Comparison of ENCODE assay signal across 12 cellular contexts in the genomic region with DNA sequence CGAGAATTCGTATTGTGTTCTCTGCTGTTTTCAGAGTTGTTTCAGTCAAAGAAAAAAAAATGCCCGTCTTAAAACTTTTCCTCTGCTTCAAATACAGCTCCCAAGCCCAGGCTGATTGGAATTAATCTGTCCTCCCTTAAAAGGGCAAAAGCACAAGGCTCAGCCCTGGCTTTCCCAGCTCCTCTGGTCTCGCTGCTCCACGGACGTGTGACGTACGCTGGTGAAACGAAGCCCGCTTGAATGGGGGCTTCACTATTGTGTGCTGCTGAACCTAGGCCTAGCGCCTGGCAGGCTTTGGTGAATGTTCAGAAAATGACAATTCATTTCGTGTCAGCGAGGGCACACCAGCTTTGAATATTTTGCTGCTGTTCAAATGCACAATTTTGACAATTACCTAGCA. TPM values are rescaled to one million over a fixed set of nuclear protein-coding genes. Genes with fewer than 3 reads are reported as not detected.
DNase-seq lines count a peak whose midpoint lies in the region; ATAC-seq, FAIRE-seq and TF ChIP-seq lines count a peak whose summit lies in the region.
"Had no signal": no experiment of that assay in that cellular context is flagged by ENCODE, and none has a peak within 500 bp of the region (broad histone marks: within the 10 kb centered on the region; RNA-seq: fewer than 3 reads in every experiment).

No MANE protein-coding gene starts in this region.

- no peak for ATAC-seq in CD4-positive, CD25-positive, alpha-beta regulatory T cell (ENCODE audit: low read depth in 2 of 2)
- ATAC-seq in HG02571 (IDR thresholded peaks at IDR 0.05; ENCODE audit: unreplicated experiment) (no peak), GM21786 (IDR thresholded peaks at IDR 0.05; ENCODE audit: unreplicated experiment) (no peak), GM21576 (IDR thresholded peaks at IDR 0.05; ENCODE audit: unreplicated experiment) (no peak)

- H3K9me3 Mint-ChIP-seq in CD4-positive, CD25-positive, alpha-beta regulatory T cell, result peaks cover 0 to 51% (median 22%) of the 10 kb centered on the region in 7 donors
- H3K9me3 Mint-ChIP-seq in activated naive CD8-positive, alpha-beta T cell treated with anti-CD3 and anti-CD28 coated beads for 36 hours, result peaks cover 36% of the 10 kb centered on the region

- no peaks in the 10 kb centered on the region for H3K27me3 ChIP-seq in CD4-positive, CD25-positive, alpha-beta regulatory T cell (ENCODE audit: control insufficient read depth, insufficient read depth, low read length)
- H3K27me3 ChIP-seq: brain microvascular endothelial cell had no signal

- peaks cover 4% of the 10 kb centered on the region for H3K27me3 Mint-ChIP-seq in CD4-positive, CD25-positive, alpha-beta regulatory T cell
- peaks cover 19% of the 10 kb centered on the region for H3K27me3 Mint-ChIP-seq in activated naive CD8-positive, alpha-beta T cell treated with anti-CD3 and anti-CD28 coated beads for 36 hours

- TF ChIP-seq CTCF in kidney (IDR thresholded peaks at IDR 0.05; ENCODE audit: borderline replicate concordance, extremely low read depth, insufficient read depth), result no peak

- peaks cover 7 to 56% of the 10 kb centered on the region in 2 experiments for H3K9me3 ChIP-seq in CD4-positive, CD25-positive, alpha-beta regulatory T cell (ENCODE audit: control insufficient read depth in 2 of 2, low read length in 2 of 2)
- peaks cover 0 to 9% of the 10 kb centered on the region in 2 donors for H3K9me3 ChIP-seq in kidney (ENCODE audit: control insufficient read depth in 1 of 2, low read length in 2 of 2)

- no peak overlapping the region for H3K4me3 ChIP-seq in CD4-positive, CD25-positive, alpha-beta regulatory T cell (ENCODE audit: low read depth, low read length)
- H3K4me3 ChIP-seq in kidney (ENCODE audit: low read length in 2 of 2), result peak overlapping the region; percentile 49 to 82
- H3K4me3 ChIP-seq in skeletal muscle cell (ENCODE audit: low read depth, low read length), result peak overlapping the region; percentile 53

- intact Hi-C loops in kidney (cut with DNase I), result no loop called here

- FAIRE-seq in kidney (lab: Jason Lieb, UNC), result no peak
- FAIRE-seq: D721Med had no signal

- H3K36me3 Mint-ChIP-seq in CD4-positive, CD25-positive, alpha-beta regulatory T cell, result peaks cover 9% of the 10 kb centered on the region
- H3K36me3 Mint-ChIP-seq in activated naive CD8-positive, alpha-beta T cell treated with anti-CD3 and anti-CD28 coated beads for 36 hours, result peaks cover 57% of the 10 kb centered on the region

- no peaks in the 10 kb centered on the region for H3K36me3 ChIP-seq in CD4-positive, CD25-positive, alpha-beta regulatory T cell (ENCODE audit: control insufficient read depth, insufficient read depth, low read length)
- no peaks in the 10 kb centered on the region for H3K36me3 ChIP-seq in kidney (ENCODE audit: control insufficient read depth in 1 of 2, insufficient read depth in 2 of 2, low read length in 2 of 2)
- H3K36me3 ChIP-seq: brain microvascular endothelial cell had no signal

- H3K9ac ChIP-seq in kidney (ENCODE audit: low read length in 2 of 2), result peak overlapping the region in 1 of 2 donors; percentile 84

- H3K4me3 Mint-ChIP-seq in CD4-positive, CD25-positive, alpha-beta regulatory T cell, result peak overlapping the region in 3 of 4 donors; percentile 71 to 91 (median 81)
- peak overlapping the region; percentile 78 for H3K4me3 Mint-ChIP-seq in activated naive CD8-positive, alpha-beta T cell treated with anti-CD3 and anti-CD28 coated beads for 36 hours

- peaks cover 4% of the 10 kb centered on the region for H3K4me1 ChIP-seq in CD4-positive, CD25-positive, alpha-beta regulatory T cell (ENCODE audit: control insufficient read depth, insufficient read depth, low read length, poor library complexity, severe bottlenecking)
- peaks cover 0 to 16% of the 10 kb centered on the region in 2 donors for H3K4me1 ChIP-seq in kidney (ENCODE audit: control insufficient read depth in 1 of 2, insufficient read depth in 1 of 2, low read depth in 1 of 2, low read length in 2 of 2)

- H3K4me1 Mint-ChIP-seq in CD4-positive, CD25-positive, alpha-beta regulatory T cell, result peaks cover 0 to 19% (median 2%) of the 10 kb centered on the region in 4 donors
- peaks cover 4% of the 10 kb centered on the region for H3K4me1 Mint-ChIP-seq in activated naive CD8-positive, alpha-beta T cell treated with anti-CD3 and anti-CD28 coated beads for 36 hours

- no peak overlapping the region for H3K27ac ChIP-seq in CD4-positive, CD25-positive, alpha-beta regulatory T cell (ENCODE audit: insufficient read depth, low read length, poor library complexity, severe bottlenecking)
- H3K27ac ChIP-seq in kidney (ENCODE audit: low read depth in 2 of 2, low read length in 2 of 2), result peak overlapping the region; percentile 92

- no peak for DNase-seq in CD4-positive, CD25-positive, alpha-beta regulatory T cell
- DNase-seq in activated naive CD8-positive, alpha-beta T cell treated with anti-CD3 and anti-CD28 coated beads for 36 hours, result no peak
- DNase-seq in kidney (peak; percentile 39), skeletal muscle cell (ENCODE audit: low read depth) (no peak), NCI-H526 treated with DMSO at 0.1 percent for 48 hours (lab: John Stamatoyannopoulos, UW) (no peak)
- DNase-seq: NCI-H1694 had no signal

- H3K27ac Mint-ChIP-seq in CD4-positive, CD25-positive, alpha-beta regulatory T cell, result peak overlapping the region in 2 of 3 donors; percentile 86 to 90
- no peak overlapping the region for H3K27ac Mint-ChIP-seq in activated naive CD8-positive, alpha-beta T cell treated with anti-CD3 and anti-CD28 coated beads for 36 hours
- H3K27ac Mint-ChIP-seq: activated CD4-positive, alpha-beta memory T cell treated with anti-CD3 and anti-CD28 coated beads for 36 hours had no signal

RNA-seq across cellular contexts. Expression of a gene that starts 0.7 kb away (rescaled TPM):
- 0.39 TPM for total RNA-seq in CD4-positive, CD25-positive, alpha-beta regulatory T cell
- 1 to 10 TPM in 1 of 4 donors, under 1 TPM in 3; 0.15 to 2.7 (median 0.88) TPM for polyA plus RNA-seq in CD4-positive, CD25-positive, alpha-beta regulatory T cell
- total RNA-seq in activated naive CD8-positive, alpha-beta T cell treated with anti-CD3 and anti-CD28 coated beads for 36 hours, result 1 to 10 TPM; 2.4 to 2.5 TPM
- 9.7 TPM for total RNA-seq in kidney
- 5.6 TPM for polyA plus RNA-seq in kidney (ENCODE audit: insufficient read depth, low read depth, low replicate concordance)

RNA-seq across cellular contexts. Expression of a gene that starts 24.6 kb away (rescaled TPM):
- not detected for total RNA-seq in CD4-positive, CD25-positive, alpha-beta regulatory T cell
- polyA plus RNA-seq in CD4-positive, CD25-positive, alpha-beta regulatory T cell, result not detected
- not detected for total RNA-seq in activated naive CD8-positive, alpha-beta T cell treated with anti-CD3 and anti-CD28 coated beads for 36 hours
- total RNA-seq in kidney, result 0.98 TPM
- polyA plus RNA-seq in kidney (ENCODE audit: insufficient read depth, low read depth, low replicate concordance), result 2.8 TPM
- total RNA-seq: activated CD4-positive, alpha-beta memory T cell treated with anti-CD3 and anti-CD28 coated beads for 36 hours had no signal

RNA-seq across cellular contexts. Expression of a gene that starts 39.6 kb away (rescaled TPM):
- total RNA-seq in CD4-positive, CD25-positive, alpha-beta regulatory T cell, result 13.4 TPM
- polyA plus RNA-seq in CD4-positive, CD25-positive, alpha-beta regulatory T cell, result 10 to 100 TPM in 2 of 4 donors, 1 to 10 TPM in 2; 3.9 to 17.7 (median 12.0) TPM
- 10 to 100 TPM; 21.5 to 23.9 TPM for total RNA-seq in activated naive CD8-positive, alpha-beta T cell treated with anti-CD3 and anti-CD28 coated beads for 36 hours
- total RNA-seq in kidney, result 103 TPM
- 73.2 TPM for polyA plus RNA-seq in kidney (ENCODE audit: insufficient read depth, low read depth, low replicate concordance)

RNA-seq across cellular contexts. Expression of a gene that starts 55.8 kb away (rescaled TPM):
- 10.3 TPM for total RNA-seq in CD4-positive, CD25-positive, alpha-beta regulatory T cell
- 1 to 10 TPM; 1.6 to 6.0 (median 4.7) TPM for polyA plus RNA-seq in CD4-positive, CD25-positive, alpha-beta regulatory T cell
- 1 to 10 TPM; 6.9 to 7.0 TPM for total RNA-seq in activated naive CD8-positive, alpha-beta T cell treated with anti-CD3 and anti-CD28 coated beads for 36 hours
- total RNA-seq in kidney, result 23.0 TPM
- polyA plus RNA-seq in kidney (ENCODE audit: insufficient read depth, low read depth, low replicate concordance), result 7.2 TPM
